ENCODE assay signal across 14 cellular contexts in the genomic region with DNA sequence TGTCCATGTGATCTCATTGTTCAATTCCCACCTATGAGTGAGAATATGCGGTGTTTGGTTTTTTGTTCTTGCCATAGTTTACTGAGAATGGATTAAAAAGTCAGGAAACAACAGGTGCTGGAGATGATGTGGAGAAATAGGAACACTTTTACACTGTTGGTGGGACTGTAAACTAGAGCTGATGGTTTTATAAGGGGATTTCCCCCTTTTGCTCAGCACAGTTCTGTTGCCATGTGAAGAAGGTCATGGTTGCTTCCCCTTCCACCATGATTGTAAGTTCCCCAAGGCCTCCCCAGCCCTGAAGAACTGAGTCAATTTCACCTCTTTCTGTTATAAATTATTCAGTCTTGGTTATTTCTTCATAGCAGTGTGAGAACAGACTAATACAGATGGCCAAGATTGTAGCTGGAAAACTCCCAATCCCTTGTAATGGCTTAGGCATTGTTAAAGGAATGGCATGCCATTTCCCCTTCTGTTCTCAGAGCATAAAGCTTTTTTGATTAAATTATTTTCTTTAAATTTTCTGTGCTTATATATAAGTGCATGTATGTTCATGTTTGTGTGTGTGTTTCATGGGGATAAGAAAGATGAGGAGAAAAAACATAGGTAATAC.
"Had no signal": no experiment of that assay in that cellular context is flagged by ENCODE, and none has a peak within 500 bp of the region (broad histone marks: within the 10 kb centered on the region; RNA-seq: fewer than 3 reads in every experiment).

No MANE protein-coding gene starts in this region.

- H3K27ac ChIP-seq: lower lobe of right lung, transverse colon had no signal

- H3K36me3 ChIP-seq: lower lobe of right lung, transverse colon had no signal

- DNase-seq: activated CD8-positive, alpha-beta memory T cell treated with anti-CD3 and anti-CD28 coated beads for 24 hours; central memory CD4-positive, alpha-beta T cell; cortex of kidney; effector CD4-positive, alpha-beta T cell; left cardiac atrium; lower lobe of right lung; nephron progenitor cell; occipital lobe; stimulated activated CD4-positive, alpha-beta T cell treated with anti-CD3 and anti-CD28 coated beads, Interleukin-2, amount 100 ng/mL, for 48 hours; T-cell; T1000; transverse colon had no signal

- H3K9me3 Mint-ChIP-seq: stimulated activated memory B cell treated with anti-CD40 and anti-IgM and Interleukin-4, amounts not matched to agents 10 μg/mL and 1 μg/mL and 100 μg/mL, for 72 hours had no signal

- H3K4me3 ChIP-seq: lower lobe of right lung, transverse colon had no signal

- H3K4me1 ChIP-seq: lower lobe of right lung, transverse colon had no signal

- H3K27ac Mint-ChIP-seq: mesothelial cell of epicardium; nephron progenitor cell; stimulated activated memory B cell treated with anti-CD40 and anti-IgM and Interleukin-4, amounts not matched to agents 10 μg/mL and 1 μg/mL and 100 μg/mL, for 72 hours; T-cell had no signal

- H3K4me3 Mint-ChIP-seq: mesothelial cell of epicardium; nephron progenitor cell; stimulated activated memory B cell treated with anti-CD40 and anti-IgM and Interleukin-4, amounts not matched to agents 10 μg/mL and 1 μg/mL and 100 μg/mL, for 72 hours; T-cell had no signal

- H3K27me3 ChIP-seq: transverse colon had no signal

- H3K4me1 Mint-ChIP-seq: nephron progenitor cell; stimulated activated memory B cell treated with anti-CD40 and anti-IgM and Interleukin-4, amounts not matched to agents 10 μg/mL and 1 μg/mL and 100 μg/mL, for 72 hours had no signal

- ATAC-seq: left cardiac atrium; lower lobe of right lung; stimulated activated memory B cell treated with anti-CD40 and anti-IgM and Interleukin-4, amounts not matched to agents 10 μg/mL and 1 μg/mL and 100 μg/mL, for 72 hours; T-cell had no signal

- H3K27me3 Mint-ChIP-seq: stimulated activated memory B cell treated with anti-CD40 and anti-IgM and Interleukin-4, amounts not matched to agents 10 μg/mL and 1 μg/mL and 100 μg/mL, for 72 hours; T-cell had no signal

- H3K9me3 ChIP-seq: transverse colon had no signal
